Comparison of ENCODE assay signal across 1 cellular context in genomic region chr19:40525234-40526051, GRCh38.
TF ChIP-seq lines count a peak whose summit lies in the region.

No MANE protein-coding gene starts in this region.

TF ChIP-seq in K562, 482 proteins besides CTCF, POLR2A, EP300 and RAD21 (continued from another document and continues in another):
- TF ChIP-seq CEBPZ (IDR thresholded peaks at IDR 0.05; ENCODE audit: borderline replicate concordance, low read depth, low read length) (no peak), POLR2H (tag; IDR thresholded peaks at IDR 0.05; ENCODE audit: low read depth) (no peak), ZNF584 (CRISPR knock-in tag; IDR thresholded peaks at IDR 0.05; ENCODE audit: low read depth) (no peak), KDM5B (IDR thresholded peaks at IDR 0.05; ENCODE audit: insufficient replicate concordance, low read depth, low read length) (peak; percentile 26), RUNX1 (IDR thresholded peaks at IDR 0.05; ENCODE audit: low read depth) (no peak), PYGO2 (tag; IDR thresholded peaks at IDR 0.05) (no peak), ZNF695 (CRISPR knock-in tag; IDR thresholded peaks at IDR 0.05) (no peak), SMC3 (conservative IDR thresholded peaks at IDR 0.05; ENCODE audit: insufficient read depth, low read depth, low read length) (no peak), SPI1 (IDR thresholded peaks at IDR 0.05; ENCODE audit: borderline replicate concordance, low read depth, low read length) (peak; percentile 35; the same call in 1 of the 2 replicates), DLX4 (CRISPR knock-in tag; IDR thresholded peaks at IDR 0.05) (no peak), FIP1L1 (IDR thresholded peaks at IDR 0.05; ENCODE audit: low read depth, low read length, poor library complexity, severe bottlenecking) (no peak), SAFB (IDR thresholded peaks at IDR 0.05; ENCODE audit: borderline replicate concordance, low read depth, low read length) (no peak), ZNF133 (CRISPR knock-in tag; IDR thresholded peaks at IDR 0.05) (no peak), SRF (CRISPR knock-in tag; IDR thresholded peaks at IDR 0.05) (no peak), NFE2L1 (tag; IDR thresholded peaks at IDR 0.05; ENCODE audit: borderline replicate concordance, low read depth) (no peak), RNF219 (CRISPR knock-in tag; IDR thresholded peaks at IDR 0.05) (no peak), FOXK2 (conservative IDR thresholded peaks at IDR 0.05 in 1 of 2, IDR thresholded peaks at IDR 0.05 in 1 of 2; ENCODE audit: low read depth in 2 of 2) (no peak), ZNF41 (CRISPR knock-in tag; conservative IDR thresholded peaks at IDR 0.05) (no peak), ATF7 (IDR thresholded peaks at IDR 0.05) (no peak), STAG1 (CRISPR knock-in tag; IDR thresholded peaks at IDR 0.05; ENCODE audit: borderline replicate concordance) (no peak), ARID1B (IDR thresholded peaks at IDR 0.05) (no peak), HDAC8 (tag; IDR thresholded peaks at IDR 0.05) (no peak), MTF1 (CRISPR knock-in tag; IDR thresholded peaks at IDR 0.05; ENCODE audit: borderline replicate concordance) (no peak), HNRNPK (IDR thresholded peaks at IDR 0.05; ENCODE audit: low read depth, low read length, poor library complexity, severe bottlenecking) (no peak), ZNF232 (CRISPR knock-in tag; IDR thresholded peaks at IDR 0.05) (no peak), ZNF384 (IDR thresholded peaks at IDR 0.05; ENCODE audit: low read depth, low read length) (0 out of 2 replicates have a peak, but pooled peaks have one; percentile 35), ZBTB7A (IDR thresholded peaks at IDR 0.05; ENCODE audit: borderline replicate concordance, control insufficient read depth, low read depth, low read length) (0 out of 2 replicates have a peak, but pooled peaks have one; percentile 37), EGR1 (conservative IDR thresholded peaks at IDR 0.05) (peak; percentile 85), NFRKB (IDR thresholded peaks at IDR 0.05; ENCODE audit: low read depth) (no peak), ETV1 (tag; conservative IDR thresholded peaks at IDR 0.05; ENCODE audit: low read depth) (peak; percentile 35; the same call in 1 of the 2 replicates), RCOR1 (IDR thresholded peaks at IDR 0.05; ENCODE audit: borderline replicate concordance in 1 of 2, low read depth in 2 of 2, low read length in 2 of 2) (peak in 1 of 2 experiments; percentile 22; a peak in 1 of 4 replicates), ZNF780A (CRISPR knock-in tag; IDR thresholded peaks at IDR 0.05) (0 out of 2 replicates have a peak, but pooled peaks have one; percentile 38), NELFE (IDR thresholded peaks at IDR 0.05; ENCODE audit: insufficient read depth, insufficient read length) (no peak), CTBP1 (IDR thresholded peaks at IDR 0.05; ENCODE audit: borderline replicate concordance) (peak; percentile 53; the same call in 1 of the 2 replicates), MLLT1 (IDR thresholded peaks at IDR 0.05) (no peak), ZNF24 (IDR thresholded peaks at IDR 0.05) (peak; percentile 86; the same call in 1 of the 2 replicates), ATF1 (CRISPR knock-in tag; IDR thresholded peaks at IDR 0.05) (no peak), ATF1 (tag; IDR thresholded peaks at IDR 0.05) (no peak), ZNF121 (CRISPR knock-in tag; conservative IDR thresholded peaks at IDR 0.05) (peak; percentile 98), NCOA2 (IDR thresholded peaks at IDR 0.05; ENCODE audit: partially characterized antibody in 2 of 2) (no peak), PHB (CRISPR knock-in tag; IDR thresholded peaks at IDR 0.05) (no peak), GTF2E2 (tag; IDR thresholded peaks at IDR 0.05) (no peak)
- TF ChIP-seq, protein P1, sequence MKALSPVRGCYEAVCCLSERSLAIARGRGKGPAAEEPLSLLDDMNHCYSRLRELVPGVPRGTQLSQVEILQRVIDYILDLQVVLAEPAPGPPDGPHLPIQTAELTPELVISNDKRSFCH (CRISPR knock-in tag; IDR thresholded peaks at IDR 0.05), result no peak
- TF ChIP-seq, protein P1 (tag; IDR thresholded peaks at IDR 0.05), result peak; percentile 65; the same call in 1 of the 2 replicates
- TF ChIP-seq, protein P2, sequence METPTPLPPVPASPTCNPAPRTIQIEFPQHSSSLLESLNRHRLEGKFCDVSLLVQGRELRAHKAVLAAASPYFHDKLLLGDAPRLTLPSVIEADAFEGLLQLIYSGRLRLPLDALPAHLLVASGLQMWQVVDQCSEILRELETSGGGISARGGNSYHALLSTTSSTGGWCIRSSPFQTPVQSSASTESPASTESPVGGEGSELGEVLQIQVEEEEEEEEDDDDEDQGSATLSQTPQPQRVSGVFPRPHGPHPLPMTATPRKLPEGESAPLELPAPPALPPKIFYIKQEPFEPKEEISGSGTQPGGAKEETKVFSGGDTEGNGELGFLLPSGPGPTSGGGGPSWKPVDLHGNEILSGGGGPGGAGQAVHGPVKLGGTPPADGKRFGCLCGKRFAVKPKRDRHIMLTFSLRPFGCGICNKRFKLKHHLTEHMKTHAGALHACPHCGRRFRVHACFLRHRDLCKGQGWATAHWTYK (CRISPR knock-in tag; IDR thresholded peaks at IDR 0.05), result no peak
- TF ChIP-seq, protein P3, sequence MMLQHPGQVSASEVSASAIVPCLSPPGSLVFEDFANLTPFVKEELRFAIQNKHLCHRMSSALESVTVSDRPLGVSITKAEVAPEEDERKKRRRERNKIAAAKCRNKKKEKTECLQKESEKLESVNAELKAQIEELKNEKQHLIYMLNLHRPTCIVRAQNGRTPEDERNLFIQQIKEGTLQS (IDR thresholded peaks at IDR 0.05), result no peak
- TF ChIP-seq, protein P3 (CRISPR knock-in tag; conservative IDR thresholded peaks at IDR 0.05), result no peak
- TF ChIP-seq, protein P4, sequence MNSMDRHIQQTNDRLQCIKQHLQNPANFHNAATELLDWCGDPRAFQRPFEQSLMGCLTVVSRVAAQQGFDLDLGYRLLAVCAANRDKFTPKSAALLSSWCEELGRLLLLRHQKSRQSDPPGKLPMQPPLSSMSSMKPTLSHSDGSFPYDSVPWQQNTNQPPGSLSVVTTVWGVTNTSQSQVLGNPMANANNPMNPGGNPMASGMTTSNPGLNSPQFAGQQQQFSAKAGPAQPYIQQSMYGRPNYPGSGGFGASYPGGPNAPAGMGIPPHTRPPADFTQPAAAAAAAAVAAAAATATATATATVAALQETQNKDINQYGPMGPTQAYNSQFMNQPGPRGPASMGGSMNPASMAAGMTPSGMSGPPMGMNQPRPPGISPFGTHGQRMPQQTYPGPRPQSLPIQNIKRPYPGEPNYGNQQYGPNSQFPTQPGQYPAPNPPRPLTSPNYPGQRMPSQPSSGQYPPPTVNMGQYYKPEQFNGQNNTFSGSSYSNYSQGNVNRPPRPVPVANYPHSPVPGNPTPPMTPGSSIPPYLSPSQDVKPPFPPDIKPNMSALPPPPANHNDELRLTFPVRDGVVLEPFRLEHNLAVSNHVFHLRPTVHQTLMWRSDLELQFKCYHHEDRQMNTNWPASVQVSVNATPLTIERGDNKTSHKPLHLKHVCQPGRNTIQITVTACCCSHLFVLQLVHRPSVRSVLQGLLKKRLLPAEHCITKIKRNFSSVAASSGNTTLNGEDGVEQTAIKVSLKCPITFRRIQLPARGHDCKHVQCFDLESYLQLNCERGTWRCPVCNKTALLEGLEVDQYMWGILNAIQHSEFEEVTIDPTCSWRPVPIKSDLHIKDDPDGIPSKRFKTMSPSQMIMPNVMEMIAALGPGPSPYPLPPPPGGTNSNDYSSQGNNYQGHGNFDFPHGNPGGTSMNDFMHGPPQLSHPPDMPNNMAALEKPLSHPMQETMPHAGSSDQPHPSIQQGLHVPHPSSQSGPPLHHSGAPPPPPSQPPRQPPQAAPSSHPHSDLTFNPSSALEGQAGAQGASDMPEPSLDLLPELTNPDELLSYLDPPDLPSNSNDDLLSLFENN (IDR thresholded peaks at IDR 0.05; ENCODE audit: low read depth in 2 of 2, low read length in 2 of 2), result no peak
- TF ChIP-seq, protein P5, sequence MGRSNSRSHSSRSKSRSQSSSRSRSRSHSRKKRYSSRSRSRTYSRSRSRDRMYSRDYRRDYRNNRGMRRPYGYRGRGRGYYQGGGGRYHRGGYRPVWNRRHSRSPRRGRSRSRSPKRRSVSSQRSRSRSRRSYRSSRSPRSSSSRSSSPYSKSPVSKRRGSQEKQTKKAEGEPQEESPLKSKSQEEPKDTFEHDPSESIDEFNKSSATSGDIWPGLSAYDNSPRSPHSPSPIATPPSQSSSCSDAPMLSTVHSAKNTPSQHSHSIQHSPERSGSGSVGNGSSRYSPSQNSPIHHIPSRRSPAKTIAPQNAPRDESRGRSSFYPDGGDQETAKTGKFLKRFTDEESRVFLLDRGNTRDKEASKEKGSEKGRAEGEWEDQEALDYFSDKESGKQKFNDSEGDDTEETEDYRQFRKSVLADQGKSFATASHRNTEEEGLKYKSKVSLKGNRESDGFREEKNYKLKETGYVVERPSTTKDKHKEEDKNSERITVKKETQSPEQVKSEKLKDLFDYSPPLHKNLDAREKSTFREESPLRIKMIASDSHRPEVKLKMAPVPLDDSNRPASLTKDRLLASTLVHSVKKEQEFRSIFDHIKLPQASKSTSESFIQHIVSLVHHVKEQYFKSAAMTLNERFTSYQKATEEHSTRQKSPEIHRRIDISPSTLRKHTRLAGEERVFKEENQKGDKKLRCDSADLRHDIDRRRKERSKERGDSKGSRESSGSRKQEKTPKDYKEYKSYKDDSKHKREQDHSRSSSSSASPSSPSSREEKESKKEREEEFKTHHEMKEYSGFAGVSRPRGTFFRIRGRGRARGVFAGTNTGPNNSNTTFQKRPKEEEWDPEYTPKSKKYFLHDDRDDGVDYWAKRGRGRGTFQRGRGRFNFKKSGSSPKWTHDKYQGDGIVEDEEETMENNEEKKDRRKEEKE (IDR thresholded peaks at IDR 0.05; ENCODE audit: borderline replicate concordance in 1 of 2, control insufficient read depth in 1 of 2, low read depth in 2 of 2, low read length in 1 of 2), result no peak
- TF ChIP-seq, protein P6, sequence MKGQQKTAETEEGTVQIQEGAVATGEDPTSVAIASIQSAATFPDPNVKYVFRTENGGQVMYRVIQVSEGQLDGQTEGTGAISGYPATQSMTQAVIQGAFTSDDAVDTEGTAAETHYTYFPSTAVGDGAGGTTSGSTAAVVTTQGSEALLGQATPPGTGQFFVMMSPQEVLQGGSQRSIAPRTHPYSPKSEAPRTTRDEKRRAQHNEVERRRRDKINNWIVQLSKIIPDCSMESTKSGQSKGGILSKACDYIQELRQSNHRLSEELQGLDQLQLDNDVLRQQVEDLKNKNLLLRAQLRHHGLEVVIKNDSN (CRISPR knock-in tag; IDR thresholded peaks at IDR 0.05), result peak; percentile 25; the same call in 1 of the 2 replicates
